ENCODE assay signal across 1 cellular context in the genomic region with DNA sequence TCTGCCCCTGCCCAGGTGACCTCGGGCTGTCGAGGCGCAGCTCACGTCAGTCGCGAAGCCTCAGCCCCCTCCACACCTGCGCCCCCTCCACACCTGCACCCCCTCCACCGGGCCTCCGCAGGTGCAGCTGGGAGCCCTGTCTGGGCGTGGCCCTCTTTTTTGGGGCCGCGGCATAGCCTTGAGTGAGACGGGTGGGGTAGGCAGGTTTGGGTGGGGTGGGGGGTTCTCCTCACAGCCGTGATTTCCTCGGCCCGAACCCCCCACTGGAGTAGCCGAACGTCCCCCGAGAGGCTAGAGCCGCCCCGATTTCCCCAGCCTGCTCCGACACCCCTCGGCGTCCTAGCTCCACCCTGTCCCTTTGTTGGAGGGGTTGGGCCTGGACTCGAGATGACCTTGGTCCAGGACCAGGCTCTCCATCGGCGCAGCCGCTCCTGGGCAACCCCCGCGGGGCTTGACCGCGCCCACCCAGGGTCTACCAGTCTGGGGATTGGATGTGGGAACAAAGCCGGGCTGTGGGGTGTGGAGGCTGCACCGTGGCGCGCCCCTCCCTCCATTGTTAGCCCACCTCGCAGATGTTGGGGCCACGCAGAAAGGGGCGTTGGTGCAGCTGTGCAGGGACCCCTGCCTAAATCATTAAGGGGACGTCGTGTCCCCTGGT.
TF ChIP-seq lines count a peak whose summit lies in the region.

No MANE protein-coding gene starts in this region.

TF ChIP-seq in H1, 55 proteins besides CTCF, POLR2A, EP300 and RAD21:
- no peak for TF ChIP-seq BACH1 (IDR thresholded peaks at IDR 0.05; ENCODE audit: low read length)
- no peak for TF ChIP-seq CTBP2 (IDR thresholded peaks at IDR 0.05; ENCODE audit: borderline replicate concordance, insufficient read depth, insufficient read length, low read length)
- no peak for TF ChIP-seq KDM5A (IDR thresholded peaks at IDR 0.05; ENCODE audit: low read length)
- TF ChIP-seq NANOG (IDR thresholded peaks at IDR 0.05; ENCODE audit: insufficient read depth, low read depth, low read length, poor library complexity, severe bottlenecking), result no peak
- TF ChIP-seq, protein P1, sequence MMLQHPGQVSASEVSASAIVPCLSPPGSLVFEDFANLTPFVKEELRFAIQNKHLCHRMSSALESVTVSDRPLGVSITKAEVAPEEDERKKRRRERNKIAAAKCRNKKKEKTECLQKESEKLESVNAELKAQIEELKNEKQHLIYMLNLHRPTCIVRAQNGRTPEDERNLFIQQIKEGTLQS (IDR thresholded peaks at IDR 0.05; ENCODE audit: insufficient read depth, low read depth, low read length), result no peak
- TF ChIP-seq RXRA (IDR thresholded peaks at IDR 0.05; ENCODE audit: insufficient read depth, low read depth, low read length), result no peak
- TF ChIP-seq ASH2L (IDR thresholded peaks at IDR 0.05; ENCODE audit: low read length), result no peak
- no peak for TF ChIP-seq SUZ12 (IDR thresholded peaks at IDR 0.05; ENCODE audit: low read length)
- TF ChIP-seq RFX5 (IDR thresholded peaks at IDR 0.05; ENCODE audit: borderline replicate concordance, low read depth, low read length), result no peak
- TF ChIP-seq SP2 (IDR thresholded peaks at IDR 0.05; ENCODE audit: low read length), result no peak
- no peak for TF ChIP-seq EGR1 (IDR thresholded peaks at IDR 0.05; ENCODE audit: borderline replicate concordance, low read depth, low read length)
- TF ChIP-seq ZNF274 (IDR thresholded peaks at IDR 0.05; ENCODE audit: borderline replicate concordance, extremely low read depth, low read length), result no peak
- TF ChIP-seq TBP (IDR thresholded peaks at IDR 0.05; ENCODE audit: low read depth, low read length), result no peak
- TF ChIP-seq, protein P2, sequence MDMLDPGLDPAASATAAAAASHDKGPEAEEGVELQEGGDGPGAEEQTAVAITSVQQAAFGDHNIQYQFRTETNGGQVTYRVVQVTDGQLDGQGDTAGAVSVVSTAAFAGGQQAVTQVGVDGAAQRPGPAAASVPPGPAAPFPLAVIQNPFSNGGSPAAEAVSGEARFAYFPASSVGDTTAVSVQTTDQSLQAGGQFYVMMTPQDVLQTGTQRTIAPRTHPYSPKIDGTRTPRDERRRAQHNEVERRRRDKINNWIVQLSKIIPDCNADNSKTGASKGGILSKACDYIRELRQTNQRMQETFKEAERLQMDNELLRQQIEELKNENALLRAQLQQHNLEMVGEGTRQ (IDR thresholded peaks at IDR 0.05; ENCODE audit: low read length), result no peak
- no peak for TF ChIP-seq NRF1 (IDR thresholded peaks at IDR 0.05; ENCODE audit: low read depth, low read length)
TF ChIP-seq in H1: peak in this region for 0.
